In the genomic region with DNA sequence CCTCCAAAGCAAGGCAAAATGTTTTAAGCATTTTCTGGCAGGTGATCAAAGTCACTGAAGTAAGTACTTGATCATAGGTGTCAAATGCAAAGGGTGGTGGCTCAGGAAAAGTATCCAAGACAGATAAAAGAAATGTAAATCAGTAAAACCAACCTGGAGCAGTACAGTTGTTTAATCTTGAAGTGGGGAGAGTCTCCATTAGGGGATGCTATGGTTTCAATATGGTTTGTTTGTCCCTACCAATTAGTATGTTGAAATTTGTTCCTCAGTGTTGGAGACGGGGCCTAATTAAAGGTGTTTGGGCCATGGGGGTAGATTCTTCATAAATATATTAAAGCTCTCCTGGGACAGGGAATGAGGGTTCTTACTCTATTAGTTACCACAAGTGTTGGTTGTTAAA, we compare ENCODE assay signal across 1 cellular context.
TF ChIP-seq lines count a peak whose summit lies in the region.

No MANE protein-coding gene starts in this region.

TF ChIP-seq in GM23338, 12 proteins besides CTCF, POLR2A, EP300 and RAD21 (continued from another document):
- no peak for TF ChIP-seq ZNF462 (CRISPR knock-in tag; IDR thresholded peaks at IDR 0.05)
- TF ChIP-seq POLR2AphosphoS5 (IDR thresholded peaks at IDR 0.05; ENCODE audit: low read depth) = no peak
- no peak for TF ChIP-seq ZNF331 (CRISPR knock-in tag; IDR thresholded peaks at IDR 0.05; ENCODE audit: low read depth)
- no peak for TF ChIP-seq CREB1 (CRISPR knock-in tag; IDR thresholded peaks at IDR 0.05; ENCODE audit: low read depth)
- no peak for TF ChIP-seq JUNB (IDR thresholded peaks at IDR 0.05; ENCODE audit: unreplicated experiment)
- TF ChIP-seq NANOG (IDR thresholded peaks at IDR 0.05; ENCODE audit: borderline replicate concordance) = no peak
- TF ChIP-seq ZNF114 (CRISPR knock-in tag; IDR thresholded peaks at IDR 0.05) = no peak
- TF ChIP-seq STAT1 (IDR thresholded peaks at IDR 0.05; ENCODE audit: unreplicated experiment) = no peak
